25 cellular contexts compared by ENCODE assay signal in the genomic region with DNA sequence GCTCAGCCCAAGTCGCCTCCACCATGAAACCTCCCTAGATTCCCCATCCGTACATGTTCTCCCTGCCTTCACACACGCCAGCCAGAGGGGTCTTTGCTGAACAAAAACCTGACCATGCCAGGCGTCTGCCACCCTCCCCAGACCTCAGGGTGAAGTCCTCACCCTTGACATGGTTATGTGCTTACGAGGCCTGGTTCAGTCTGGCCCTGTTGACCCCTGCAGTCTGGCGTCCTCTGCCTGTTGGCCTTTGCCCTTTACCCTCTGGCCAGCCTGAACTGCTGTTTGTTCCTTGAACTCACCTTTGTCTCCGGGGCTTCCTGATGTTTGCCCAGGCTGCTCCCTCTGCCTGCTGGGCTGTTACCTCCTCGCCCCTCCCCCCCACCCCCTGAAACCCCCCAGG. TPM values are rescaled to one million over a fixed set of nuclear protein-coding genes. Genes with fewer than 3 reads are reported as not detected.
A peak's percentile ranks its signal among the peaks of the same experiment; 100 is the strongest.
DNase-seq lines count a peak whose midpoint lies in the region; ATAC-seq and TF ChIP-seq lines count a peak whose summit lies in the region.
"Had no signal": no experiment of that assay in that cellular context is flagged by ENCODE, and none has a peak within 500 bp of the region (broad histone marks: within the 10 kb centered on the region; RNA-seq: fewer than 3 reads in every experiment).

No MANE protein-coding gene starts in this region.

- peaks cover 15% of the 10 kb centered on the region for H3K4me1 Mint-ChIP-seq in HFFc6 (ENCODE audit: low read depth)
- H3K4me1 Mint-ChIP-seq: activated CD4-positive, alpha-beta T cell treated with anti-CD3 and anti-CD28 coated beads, Interleukin-2, amount 10 ng/mL, durations not matched to agents 7 days and 5 days had no signal

- H3K4me3 Mint-ChIP-seq in HFFc6, result no peak overlapping the region
- H3K4me3 Mint-ChIP-seq: activated CD4-positive, alpha-beta T cell treated with anti-CD3 and anti-CD28 coated beads, Interleukin-2, amount 10 ng/mL, durations not matched to agents 7 days and 5 days; CD4-positive, alpha-beta T cell had no signal

- H3K9me3 Mint-ChIP-seq in HFFc6, result no peaks in the 10 kb centered on the region
- H3K9me3 Mint-ChIP-seq: activated CD4-positive, alpha-beta T cell treated with anti-CD3 and anti-CD28 coated beads, Interleukin-2, amount 10 ng/mL, durations not matched to agents 7 days and 5 days; CD4-positive, alpha-beta T cell had no signal

- H3K36me3 ChIP-seq in cardiac muscle cell (no peaks in the 10 kb centered on the region), esophagus muscularis mucosa (peaks cover 0 to 10% (median 4%) of the 10 kb centered on the region in 4 donors), muscle layer of duodenum (ENCODE audit: control insufficient read depth in 1 of 2, insufficient read depth in 2 of 2, low read length in 2 of 2) (no peaks in the 10 kb centered on the region), uterus (no peaks in the 10 kb centered on the region), aorta (ENCODE audit: control insufficient read depth in 1 of 2, insufficient read depth in 2 of 2, low read length in 1 of 2) (no peaks in the 10 kb centered on the region)
- H3K36me3 ChIP-seq: prostate gland had no signal

- intact Hi-C loops in left cardiac atrium (cut with DNase I) (no loop called here), esophagus muscularis mucosa (cut with DNase I) (no loop called here), uterus (cut with DNase I; ENCODE audit: low total_unique reads) (no loop called here), aorta (cut with DNase I) (no loop called here)

- DNase-seq in cardiac muscle cell (ENCODE audit: low read depth in 1 of 2, low spot score in 1 of 2) (no peak), left cardiac atrium (no peak), esophagus muscularis mucosa (ENCODE audit: extremely low spot score) (no peak), uterus (no peak), aorta (no peak), HFFc6 (no peak)
- DNase-seq: activated CD4-positive, alpha-beta T cell treated with anti-CD3 and anti-CD28 coated beads, Interleukin-2, amount 10 ng/mL, durations not matched to agents 7 days and 5 days; activated naive CD4-positive, alpha-beta T cell treated with Interleukin-2 at 50 U/mL for 16 hours; AML-193; amniotic stem cell; CD4-positive, alpha-beta T cell; cortex of kidney; NCI-H1105; NCI-H2029 treated with DMSO at 0.1 percent for 48 hours; NCI-H526; NK-92 treated with Interleukin-12 subunit alpha and Interleukin-12 subunit beta, amount 100 ng/mL, for 24 hours; nucleus accumbens; PC-9; Right ventricle myocardium superior; stimulated activated naive CD4-positive, alpha-beta T cell; testis had no signal

- H3K27ac ChIP-seq in cardiac muscle cell (peak overlapping the region; percentile 9), esophagus muscularis mucosa (replicated peaks in 1 of 4) (peak overlapping the region; percentile 95 to 97 (median 96)), muscle layer of duodenum (ENCODE audit: low read length) (peak overlapping the region; percentile 45), uterus (peak overlapping the region; percentile 72 to 80), aorta (ENCODE audit: low read depth in 1 of 2, low read length in 2 of 2) (no peak overlapping the region)
- H3K27ac ChIP-seq: PC-9, testis, VCaP had no signal

- H3K27ac Mint-ChIP-seq in HFFc6, result no peak overlapping the region
- H3K27ac Mint-ChIP-seq: activated CD4-positive, alpha-beta T cell treated with anti-CD3 and anti-CD28 coated beads, Interleukin-2, amount 10 ng/mL, durations not matched to agents 7 days and 5 days; CD4-positive, alpha-beta T cell had no signal

- H3K4me3 ChIP-seq in cardiac muscle cell (no peak overlapping the region), esophagus muscularis mucosa (no peak overlapping the region), muscle layer of duodenum (ENCODE audit: low read depth in 1 of 2, low read length in 2 of 2) (no peak overlapping the region), uterus (no peak overlapping the region), aorta (ENCODE audit: low read length in 2 of 2) (no peak overlapping the region)
- H3K4me3 ChIP-seq: PC-9, prostate gland, testis had no signal

- peaks cover 27% of the 10 kb centered on the region for H3K4me1 ChIP-seq in cardiac muscle cell (ENCODE audit: low read depth)
- peaks cover 6 to 67% (median 59%) of the 10 kb centered on the region in 4 donors for H3K4me1 ChIP-seq in esophagus muscularis mucosa
- peaks cover 4 to 38% of the 10 kb centered on the region in 2 donors for H3K4me1 ChIP-seq in muscle layer of duodenum (ENCODE audit: control insufficient read depth in 1 of 2, insufficient read depth in 2 of 2, low read length in 2 of 2)
- H3K4me1 ChIP-seq in uterus, result peaks cover 0 to 15% of the 10 kb centered on the region in 2 donors
- no peaks in the 10 kb centered on the region for H3K4me1 ChIP-seq in aorta (ENCODE audit: control insufficient read depth in 1 of 2, insufficient read depth in 2 of 2, low read length in 2 of 2)
- H3K4me1 ChIP-seq: prostate gland, testis had no signal

- TF ChIP-seq POLR2A in esophagus muscularis mucosa (IDR thresholded peaks at IDR 0.05; ENCODE audit: low read depth), result no peak
- TF ChIP-seq POLR2A in uterus (IDR thresholded peaks at IDR 0.05), result no peak

- no peak for TF ChIP-seq EP300 in esophagus muscularis mucosa (IDR thresholded peaks at IDR 0.05)

- H3K27me3 Mint-ChIP-seq in HFFc6 (ENCODE audit: insufficient read depth), result peaks cover 4% of the 10 kb centered on the region
- H3K27me3 Mint-ChIP-seq: activated CD4-positive, alpha-beta T cell treated with anti-CD3 and anti-CD28 coated beads, Interleukin-2, amount 10 ng/mL, durations not matched to agents 7 days and 5 days; CD4-positive, alpha-beta T cell had no signal

- ATAC-seq in left cardiac atrium (no peak), GM19455 (IDR thresholded peaks at IDR 0.05; ENCODE audit: unreplicated experiment) (no peak), aorta (ENCODE audit: low FRiP score) (no peak)

- no peaks in the 10 kb centered on the region for H3K27me3 ChIP-seq in cardiac muscle cell
- H3K27me3 ChIP-seq in esophagus muscularis mucosa, result no peaks in the 10 kb centered on the region
- H3K27me3 ChIP-seq in muscle layer of duodenum (ENCODE audit: low read depth, low read length), result no peaks in the 10 kb centered on the region
- H3K27me3 ChIP-seq in uterus, result no peaks in the 10 kb centered on the region
- no peaks in the 10 kb centered on the region for H3K27me3 ChIP-seq in aorta (ENCODE audit: control insufficient read depth in 1 of 2, insufficient read depth in 2 of 2, low read length in 1 of 2)
- H3K27me3 ChIP-seq: testis had no signal

- H3K36me3 Mint-ChIP-seq in HFFc6 (ENCODE audit: low read depth), result no peaks in the 10 kb centered on the region

- no peak for TF ChIP-seq CTCF in cardiac muscle cell (IDR thresholded peaks at IDR 0.05; ENCODE audit: low read depth, low read length)
- no peak for TF ChIP-seq CTCF in esophagus muscularis mucosa (IDR thresholded peaks at IDR 0.05)
- no peak for TF ChIP-seq CTCF in uterus (IDR thresholded peaks at IDR 0.05)
- no peak for TF ChIP-seq CTCF in HFFc6 (IDR thresholded peaks at IDR 0.05)

- H3K9me3 ChIP-seq in cardiac muscle cell (ENCODE audit: low read depth) (no peaks in the 10 kb centered on the region), esophagus muscularis mucosa (no peaks in the 10 kb centered on the region), muscle layer of duodenum (ENCODE audit: control insufficient read depth in 1 of 2, low read length in 2 of 2) (no peaks in the 10 kb centered on the region), uterus (no peaks in the 10 kb centered on the region), aorta (ENCODE audit: control insufficient read depth, low read length) (no peaks in the 10 kb centered on the region)
- H3K9me3 ChIP-seq: prostate gland, testis had no signal

- 90% methylated on average over 8 of the region's 8 CpGs for whole genome bisulfite sequencing in esophagus muscularis mucosa
- WGBS in aorta, 2 donors, result 87 to 90% methylated on average over 8 of the region's 8 CpGs

RNA-seq across cellular contexts. Expression of gene NCS1, which starts 29.8 kb away (rescaled TPM):
- total RNA-seq in cardiac muscle cell (55.6 and 55.7 TPM in 2 replicates), left cardiac atrium (10 to 100 TPM in 1 of 2 donors, 1 to 10 TPM in 1; 8.2 to 11.5 TPM), esophagus muscularis mucosa (100 to 1,000 TPM; 100 to 206 (median 122) TPM), uterus (10 to 100 TPM in 3 of 4 donors, 1 to 10 TPM in 1; 4.1 to 99.3 (median 39.0) TPM), aorta (100 to 1,000 TPM in 1 of 2 donors, 10 to 100 TPM in 1; 72.1 to 171 TPM)
- polyA plus RNA-seq in cardiac muscle cell (48.3 and 55.4 TPM in 2 replicates), aorta (10 to 100 TPM; 21.3 to 22.8 TPM)
- 100 to 1,000 TPM in 4 of 6 experiments, 10 to 100 TPM in 2; 96.5 to 108 (median 104) TPM for total RNA-seq in HFFc6 (2021; fragmentation: NEBNext Ultra II Directional; extraction: Animal tissue kit (Norgen Biotek cat#: 25700))

Comparison
In these comparisons a context has a peak if more than half of its experiments do, and no peak if none do; other contexts are left out.
1. H3K27ac ChIP-seq: peak in cardiac muscle cell (single experiment), esophagus muscularis mucosa (4 of 4), muscle layer of duodenum (single experiment) and uterus (2 of 2); none in aorta (0 of 2).